13 cellular contexts compared by ENCODE assay signal in genomic region chr16:3028716-3029319, GRCh38. TPM values are rescaled to one million over a fixed set of nuclear protein-coding genes. Genes with fewer than 3 reads are reported as not detected.
DNase-seq lines count a peak whose midpoint lies in the region; TF ChIP-seq lines count a peak whose summit lies in the region.
"Had no signal": no experiment of that assay in that cellular context is flagged by ENCODE, and none has a peak within 500 bp of the region (broad histone marks: within the 10 kb centered on the region; RNA-seq: fewer than 3 reads in every experiment).

No MANE protein-coding gene starts in this region.

- H3K9me3 Mint-ChIP-seq in endodermal cell, result no peaks in the 10 kb centered on the region

- H3K9ac ChIP-seq in endodermal cell (ENCODE audit: extremely low read depth, low read length, poor library complexity, severe bottlenecking) (no peak overlapping the region), smooth muscle cell (ENCODE audit: low read depth) (no peak overlapping the region)

- H3K4me1 Mint-ChIP-seq in endodermal cell, result peaks cover 3% of the 10 kb centered on the region

- no peak overlapping the region for H3K4me3 Mint-ChIP-seq in endodermal cell

- peaks cover 21% of the 10 kb centered on the region for H3K36me3 Mint-ChIP-seq in endodermal cell (ENCODE audit: low read depth)

- H3K36me3 ChIP-seq in left ventricle myocardium inferior (peaks cover 18% of the 10 kb centered on the region), stomach (peaks cover 14 to 41% (median 23%) of the 10 kb centered on the region in 4 donors), endodermal cell (ENCODE audit: control insufficient read depth, insufficient read depth, low read length) (peaks cover 19% of the 10 kb centered on the region), smooth muscle cell (ENCODE audit: low read depth) (no peaks in the 10 kb centered on the region)

- no peaks in the 10 kb centered on the region for H3K79me2 ChIP-seq in smooth muscle cell (ENCODE audit: low read depth)

- peaks cover 66% of the 10 kb centered on the region for H4K20me1 ChIP-seq in smooth muscle cell (ENCODE audit: low read depth)

- peaks cover 37% of the 10 kb centered on the region for H3K27me3 Mint-ChIP-seq in endodermal cell (ENCODE audit: insufficient read depth)

- no peak overlapping the region for H2AFZ ChIP-seq in smooth muscle cell (ENCODE audit: low read depth)

- no peak overlapping the region for H3K27ac Mint-ChIP-seq in endodermal cell

- TF ChIP-seq POLR2A in stomach (IDR thresholded peaks at IDR 0.05), result no peak

- no peaks in the 10 kb centered on the region for H3K9me3 ChIP-seq in left ventricle myocardium inferior (replicated peaks)
- no peaks in the 10 kb centered on the region for H3K9me3 ChIP-seq in stomach
- H3K9me3 ChIP-seq in endodermal cell (ENCODE audit: control insufficient read depth, low read length), result no peaks in the 10 kb centered on the region
- no peaks in the 10 kb centered on the region for H3K9me3 ChIP-seq in smooth muscle cell (replicated peaks; ENCODE audit: low read depth)
- H3K9me3 ChIP-seq: BE2C had no signal

- TF ChIP-seq CTCF in left ventricle myocardium inferior (IDR thresholded peaks at IDR 0.05; ENCODE audit: borderline replicate concordance), result no peak
- no peak for TF ChIP-seq CTCF in dorsolateral prefrontal cortex (IDR thresholded peaks at IDR 0.05 in 54 of 56, conservative IDR thresholded peaks at IDR 0.05 in 2 of 56; ENCODE audit: low read depth in 1 of 56, partially characterized antibody in 56 of 56)
- no peak for TF ChIP-seq CTCF in stomach (IDR thresholded peaks at IDR 0.05)
- TF ChIP-seq CTCF in endodermal cell (conservative IDR thresholded peaks at IDR 0.05), result no peak
- no peak for TF ChIP-seq CTCF in smooth muscle cell (IDR thresholded peaks at IDR 0.05; ENCODE audit: borderline replicate concordance, insufficient read depth, poor library complexity, severe bottlenecking)

- H3K4me2 ChIP-seq in smooth muscle cell, result no peak overlapping the region

- intact Hi-C loops in left ventricle myocardium inferior (cut with micrococcal nuclease), result no loop called here
- intact Hi-C loops in cardiac septum (cut with DNase I), result no loop called here
- intact Hi-C loops in dorsolateral prefrontal cortex (cut with DNase I), result no loop called here
- intact Hi-C loops in stomach (cut with DNase I; ENCODE audit: low total_unique reads), result no loop called here

- H3F3A ChIP-seq in smooth muscle cell (ENCODE audit: low read depth), result no peaks in the 10 kb centered on the region

- no peak for TF ChIP-seq EP300 in stomach (IDR thresholded peaks at IDR 0.05)

- peaks cover 32% of the 10 kb centered on the region for H3K4me1 ChIP-seq in left ventricle myocardium inferior
- H3K4me1 ChIP-seq in stomach, result peaks cover 16 to 51% (median 47%) of the 10 kb centered on the region in 4 donors
- H3K4me1 ChIP-seq in endodermal cell (ENCODE audit: control insufficient read depth, insufficient read depth, low read length), result no peaks in the 10 kb centered on the region
- H3K4me1 ChIP-seq in smooth muscle cell (ENCODE audit: low read depth), result peaks cover 8% of the 10 kb centered on the region

- peak overlapping the region; percentile 41 for H3K4me3 ChIP-seq in left ventricle myocardium inferior
- H3K4me3 ChIP-seq in dorsolateral prefrontal cortex, result peak overlapping the region in 48 of 59 donors; percentile 9 to 56 (median 42)
- peak overlapping the region in 3 of 4 donors; percentile 2 to 21 (median 16) for H3K4me3 ChIP-seq in stomach
- no peak overlapping the region for H3K4me3 ChIP-seq in endodermal cell (ENCODE audit: low read length)
- H3K4me3 ChIP-seq in smooth muscle cell, result no peak overlapping the region

- DNase-seq in left ventricle myocardium inferior (no peak), cardiac septum (ENCODE audit: low spot score) (no peak), NCI-H2171 treated with DMSO at 0.1 percent for 48 hours (lab: John Stamatoyannopoulos, UW) (peak; percentile 76), dorsolateral prefrontal cortex (peak in 1 of 10 donors; percentile 21), stomach (no peak), endodermal cell (no peak), smooth muscle cell (lab: John Stamatoyannopoulos, UW; ENCODE audit: unreplicated experiment) (no peak)
- no peak for DNase-seq in stimulated activated CD4-positive, alpha-beta T cell treated with anti-CD3 and anti-CD28 coated beads, Interleukin-2, amount 100 ng/mL, for 48 hours

- H3K27me3 ChIP-seq in left ventricle myocardium inferior (ENCODE audit: low read depth) (peaks cover 49% of the 10 kb centered on the region), dorsolateral prefrontal cortex (peaks cover 0 to 53% (median 27%) of the 10 kb centered on the region in 45 donors), stomach (peaks cover 3 to 56% (median 29%) of the 10 kb centered on the region in 3 donors), endodermal cell (ENCODE audit: control insufficient read depth, insufficient read depth, low read length, poor library complexity, severe bottlenecking) (peaks cover 18% of the 10 kb centered on the region), smooth muscle cell (ENCODE audit: low read depth) (peaks cover 25% of the 10 kb centered on the region)

- 39 to 55% (median 50%) methylated on average over 12 to 15 of the region's 15 CpGs for WGBS in stomach, 5 donors
- WGBS in endodermal cell (ENCODE audit: insufficient coverage in 1 of 2, insufficient read length in 1 of 2), 2 experiments, result 86 to 89% methylated on average over 6 to 15 of the region's 15 CpGs
- 87% methylated on average over 14 of the region's 15 CpGs for WGBS in smooth muscle cell (ENCODE audit: low lambda C conversion rate)

- H3K27ac ChIP-seq in left ventricle myocardium inferior (replicated peaks) (no peak overlapping the region), dorsolateral prefrontal cortex (peak overlapping the region in 21 of 59 donors; percentile 3 to 72 (median 44)), stomach (no peak overlapping the region), endodermal cell (ENCODE audit: low read depth, low read length) (no peak overlapping the region), smooth muscle cell (ENCODE audit: low read depth) (no peak overlapping the region)

RNA-seq across cellular contexts. Expression of gene THOC6, which starts 5.0 kb away (rescaled TPM):
- total RNA-seq in left ventricle myocardium inferior (9.1 TPM), cardiac septum (13.9 TPM), dorsolateral prefrontal cortex (10 to 100 TPM in 31 of 120 experiments, 1 to 10 TPM in 89; 4.3 to 13.3 (median 8.8) TPM), stomach (10 to 100 TPM in 4 of 5 donors, not detected in 1; 10.5 to 97.9 (median 22.2) TPM), endodermal cell (10 to 100 TPM; 45.8 to 52.4 TPM), smooth muscle cell (24.1 and 28.9 TPM in 2 replicates)
- polyA plus RNA-seq in stomach (10 to 100 TPM; 15.3 to 39.0 (median 32.8) TPM), smooth muscle cell (59.4 and 83.9 TPM in 2 replicates)
- 34.6 TPM for polyA plus RNA-seq in endodermal cell (2013, experiment 1 of 2)
- 34.8 TPM for polyA plus RNA-seq in endodermal cell (2013, experiment 2 of 2)

RNA-seq across cellular contexts. Expression of gene HCFC1R1, which starts 5.1 kb away (rescaled TPM):
- 48.5 TPM for total RNA-seq in left ventricle myocardium inferior
- 41.3 TPM for total RNA-seq in cardiac septum
- total RNA-seq in dorsolateral prefrontal cortex, result 100 to 1,000 TPM in 12 of 120 experiments, 10 to 100 TPM in 108; 50.9 to 124 (median 83.2) TPM
- total RNA-seq in stomach, result 10 to 100 TPM; 11.0 to 94.7 (median 21.7) TPM
- polyA plus RNA-seq in stomach, result 100 to 1,000 TPM in 2 of 3 donors, 10 to 100 TPM in 1; 71.7 to 128 (median 102) TPM
- 10 to 100 TPM; 49.8 to 59.1 TPM for total RNA-seq in endodermal cell
- polyA plus RNA-seq in endodermal cell (2013, experiment 1 of 2), result 68.3 TPM
- 61.5 TPM for polyA plus RNA-seq in endodermal cell (2013, experiment 2 of 2)
- 63.3 and 73.5 TPM in 2 replicates for total RNA-seq in smooth muscle cell
- 337 and 367 TPM in 2 replicates for polyA plus RNA-seq in smooth muscle cell

RNA-seq across cellular contexts. Expression of gene BICDL2, which starts 7.9 kb away (rescaled TPM):
- 0.05 TPM for total RNA-seq in left ventricle myocardium inferior
- total RNA-seq in cardiac septum, result not detected
- 1 to 10 TPM in 36 of 120 experiments, under 1 TPM in 81, not detected in 3; 0.25 to 2.6 (median 0.84) TPM for total RNA-seq in dorsolateral prefrontal cortex
- total RNA-seq in stomach, result 100 to 1,000 TPM in 1 of 5 donors, 10 to 100 TPM in 4; 18.4 to 693 (median 59.4) TPM
- polyA plus RNA-seq in stomach, result 10 to 100 TPM; 26.0 to 79.7 (median 29.0) TPM
- 1 to 10 TPM; 4.7 to 8.2 TPM for total RNA-seq in endodermal cell
- polyA plus RNA-seq in endodermal cell (2013, experiment 1 of 2), result 0.64 TPM
- polyA plus RNA-seq in endodermal cell (2013, experiment 2 of 2), result 0.17 TPM
- 0.49 and 1.5 TPM in 2 replicates for total RNA-seq in smooth muscle cell
- polyA plus RNA-seq in smooth muscle cell, result 0.86 and 7.9 TPM in 2 replicates
- total RNA-seq: left cardiac atrium, myocyte, NCI-H460 had no signal

RNA-seq across cellular contexts. Expression of gene TNFRSF12A, which starts 8.7 kb away (rescaled TPM):
- total RNA-seq in left ventricle myocardium inferior (66.2 TPM), cardiac septum (229 TPM), dorsolateral prefrontal cortex (10 to 100 TPM in 3 of 120 experiments, 1 to 10 TPM in 105, under 1 TPM in 9, not detected in 3; 0.58 to 15.6 (median 3.2) TPM), stomach (100 to 1,000 TPM in 2 of 5 donors, 10 to 100 TPM in 2, 1 to 10 TPM in 1; 1.8 to 134 (median 77.2) TPM), endodermal cell (10 to 100 TPM; 37.8 to 43.5 TPM), smooth muscle cell (192 and 219 TPM in 2 replicates)
- polyA plus RNA-seq in stomach (100 to 1,000 TPM in 1 of 3 donors, 10 to 100 TPM in 2; 20.3 to 117 (median 25.8) TPM), smooth muscle cell (386 and 512 TPM in 2 replicates)
- polyA plus RNA-seq in endodermal cell (2013, experiment 1 of 2), result 38.0 TPM
- 36.2 TPM for polyA plus RNA-seq in endodermal cell (2013, experiment 2 of 2)

RNA-seq across cellular contexts. Expression of gene CLDN6, which starts 10.8 kb away (rescaled TPM):
- total RNA-seq in left ventricle myocardium inferior (not detected), cardiac septum (0.16 TPM), dorsolateral prefrontal cortex (1 to 10 TPM in 3 of 120 experiments, under 1 TPM in 24, not detected in 93; 0.28 to 1.5 (median 0.47) TPM), stomach (not detected), endodermal cell (100 to 1,000 TPM; 404 to 572 TPM), smooth muscle cell (97.0 and 113 TPM in 2 replicates)
- polyA plus RNA-seq in stomach (not detected), smooth muscle cell (55.4 and 365 TPM in 2 replicates)
- 135 TPM for polyA plus RNA-seq in endodermal cell (2013, experiment 1 of 2)
- 120 TPM for polyA plus RNA-seq in endodermal cell (2013, experiment 2 of 2)
- total RNA-seq: left cardiac atrium, myocyte, NCI-H460, urinary bladder had no signal
- polyA plus RNA-seq: urinary bladder had no signal

Comparison
In these comparisons a context has a peak if more than half of its experiments do, and no peak if none do; other contexts are left out.
1. H3K4me3 ChIP-seq: peak in left ventricle myocardium inferior (single experiment), dorsolateral prefrontal cortex (48 of 59) and stomach (3 of 4); none in endodermal cell (single experiment) and smooth muscle cell (single experiment).